In the genomic region with DNA sequence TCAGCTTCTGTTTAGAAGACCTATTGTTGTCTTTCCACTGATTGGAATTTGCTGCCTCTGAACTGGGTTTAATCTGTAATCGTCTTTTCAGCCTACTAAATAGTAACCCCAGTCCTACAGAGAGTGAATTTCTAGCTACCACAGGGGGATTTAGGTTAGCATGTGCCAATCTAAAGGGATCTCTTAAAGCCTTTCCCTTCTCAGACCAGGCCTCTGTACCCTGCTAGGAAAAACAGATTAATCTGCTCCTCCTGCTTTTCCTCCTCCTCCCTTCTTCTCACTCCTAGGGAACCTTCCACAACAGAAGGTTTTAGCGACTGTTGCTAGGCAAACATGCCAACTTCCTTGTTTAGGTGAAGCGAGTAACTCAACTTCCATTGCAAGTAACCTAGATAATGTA, we compare ENCODE assay signal across 9 cellular contexts. TPM values are rescaled to one million over a fixed set of nuclear protein-coding genes. Genes with fewer than 3 reads are reported as not detected.
A peak's percentile ranks its signal among the peaks of the same experiment; 100 is the strongest.
DNase-seq lines count a peak whose midpoint lies in the region; ATAC-seq and TF ChIP-seq lines count a peak whose summit lies in the region.
"Had no signal": no experiment of that assay in that cellular context is flagged by ENCODE, and none has a peak within 500 bp of the region (broad histone marks: within the 10 kb centered on the region; RNA-seq: fewer than 3 reads in every experiment).

No MANE protein-coding gene starts in this region.

- peak overlapping the region; percentile 23; the same call in 1 of the 2 replicates for H2AFZ ChIP-seq in Karpas-422 (ENCODE audit: low read length)

- peak overlapping the region in 7 of 8 donors; percentile 26 to 100 (median 98) for H3K27ac Mint-ChIP-seq in CD8-positive, alpha-beta memory T cell

- TF ChIP-seq CTCF in VCaP (conservative IDR thresholded peaks at IDR 0.05), result no peak

- H4K20me1 ChIP-seq in Karpas-422 (ENCODE audit: insufficient read depth, low read depth, low read length), result peaks cover 12% of the 10 kb centered on the region

- no peak overlapping the region for H3K4me3 ChIP-seq in CD8-positive, alpha-beta memory T cell (ENCODE audit: low read length)
- no peak overlapping the region; the same call in 1 of the 2 replicates for H3K4me3 ChIP-seq in Karpas-422 (ENCODE audit: low read length)
- H3K4me3 ChIP-seq in rectal smooth muscle tissue (ENCODE audit: low read length), result peak overlapping the region; percentile 86

- no peaks in the 10 kb centered on the region for H3K9me3 ChIP-seq in CD8-positive, alpha-beta memory T cell (ENCODE audit: low read length)
- H3K9me3 ChIP-seq in Karpas-422 (ENCODE audit: low read length), result no peaks in the 10 kb centered on the region

- no peaks in the 10 kb centered on the region for H3K27me3 ChIP-seq in CD8-positive, alpha-beta memory T cell (ENCODE audit: insufficient read depth, low read length, poor library complexity, severe bottlenecking)
- H3K27me3 ChIP-seq in Karpas-422 (ENCODE audit: low read length) (no peaks in the 10 kb centered on the region), rectal smooth muscle tissue (ENCODE audit: control insufficient read depth, insufficient read depth, low read length) (no peaks in the 10 kb centered on the region)

- peaks cover 34% of the 10 kb centered on the region for H3K4me1 ChIP-seq in CD8-positive, alpha-beta memory T cell (ENCODE audit: insufficient read depth, low read length)
- H3K4me1 ChIP-seq in Karpas-422 (ENCODE audit: low read length), result peaks cover 37% of the 10 kb centered on the region
- H3K4me1 ChIP-seq in rectal smooth muscle tissue (ENCODE audit: control insufficient read depth, insufficient read depth, low read length), result peaks cover 15% of the 10 kb centered on the region

- H3K27me3 Mint-ChIP-seq in CD8-positive, alpha-beta memory T cell, result no peaks in the 10 kb centered on the region

- peaks cover 0 to 21% (median 4%) of the 10 kb centered on the region in 3 donors for H3K36me3 Mint-ChIP-seq in CD8-positive, alpha-beta memory T cell

- H3K9me2 ChIP-seq in Karpas-422 (replicated peaks; ENCODE audit: insufficient read depth, low read length), result no peaks in the 10 kb centered on the region

- H3K4me2 ChIP-seq in Karpas-422 (ENCODE audit: low read depth, low read length, poor library complexity, severe bottlenecking), result peak overlapping the region; percentile 100

- no peaks in the 10 kb centered on the region for H3K9me3 Mint-ChIP-seq in CD8-positive, alpha-beta memory T cell

- peaks cover 37% of the 10 kb centered on the region for H3K79me2 ChIP-seq in Karpas-422 (ENCODE audit: low read length)

- peak in 1 of 5 donors; percentile 6 for DNase-seq in CD8-positive, alpha-beta memory T cell
- no peak for DNase-seq in Karpas-422
- DNase-seq in glomerular visceral epithelial cell (ENCODE audit: extremely low spot score), result peak; percentile 62
- no peak for DNase-seq in NCI-H1694 (lab: John Stamatoyannopoulos, UW)
- DNase-seq in stimulated activated CD4-positive, alpha-beta T cell treated with anti-CD3 and anti-CD28 coated beads, Interleukin-4, amount 100 ng/mL, for 4 hours, result no peak
- DNase-seq: left cardiac atrium had no signal

- H3K27ac ChIP-seq in CD8-positive, alpha-beta memory T cell (ENCODE audit: low read depth, low read length), result no peak overlapping the region
- no peak overlapping the region for H3K27ac ChIP-seq in Karpas-422 (ENCODE audit: low read length)
- peak overlapping the region; percentile 95 for H3K27ac ChIP-seq in VCaP
- peak overlapping the region; percentile 97 for H3K27ac ChIP-seq in rectal smooth muscle tissue (ENCODE audit: low read depth, low read length)

- no peak for ATAC-seq in HG03460 (IDR thresholded peaks at IDR 0.05; ENCODE audit: unreplicated experiment)

- H3K4me1 Mint-ChIP-seq in CD8-positive, alpha-beta memory T cell, result peaks cover 36 to 43% (median 40%) of the 10 kb centered on the region in 3 donors

- POLR2A ChIA-PET in CD8-positive, alpha-beta memory T cell (lab: Charles Lee), result no interaction called here

- H3K4me3 Mint-ChIP-seq in CD8-positive, alpha-beta memory T cell, result peak overlapping the region; percentile 93 to 100 (median 97)

- H3K36me3 ChIP-seq in CD8-positive, alpha-beta memory T cell (ENCODE audit: insufficient read depth, low read length), result no peaks in the 10 kb centered on the region
- H3K36me3 ChIP-seq in Karpas-422 (ENCODE audit: insufficient read depth, low read length) (peaks cover 11% of the 10 kb centered on the region; the same call in 1 of the 2 replicates), rectal smooth muscle tissue (ENCODE audit: control insufficient read depth, insufficient read depth, low read length) (peaks cover 2% of the 10 kb centered on the region)

- CTCF ChIA-PET in CD8-positive, alpha-beta memory T cell (lab: Charles Lee), result no interaction called here

- H3K9ac ChIP-seq in Karpas-422 (ENCODE audit: low read length) (peak overlapping the region; percentile 89; the same call in 1 of the 2 replicates), rectal smooth muscle tissue (ENCODE audit: low read length) (no peak overlapping the region)

RNA-seq across cellular contexts. Expression of gene RC3H1, which starts 1.3 kb away (rescaled TPM):
- 10 to 100 TPM; 39.7 to 40.5 TPM for total RNA-seq in CD8-positive, alpha-beta memory T cell
- 5.4 TPM for polyA plus RNA-seq in CD8-positive, alpha-beta memory T cell
- total RNA-seq in Karpas-422 (2014; rRNA removed; shearing (Covaris generic); ENCODE audit: low replicate concordance), result 13.2 and 52.9 TPM in 2 replicates

Comparison
In these comparisons a context has a peak if more than half of its experiments do, and no peak if none do; other contexts are left out.
1. H3K27ac ChIP-seq: peak in VCaP (single experiment) and rectal smooth muscle tissue (single experiment); none in CD8-positive, alpha-beta memory T cell (single experiment) and Karpas-422 (single experiment).